In the genomic region with DNA sequence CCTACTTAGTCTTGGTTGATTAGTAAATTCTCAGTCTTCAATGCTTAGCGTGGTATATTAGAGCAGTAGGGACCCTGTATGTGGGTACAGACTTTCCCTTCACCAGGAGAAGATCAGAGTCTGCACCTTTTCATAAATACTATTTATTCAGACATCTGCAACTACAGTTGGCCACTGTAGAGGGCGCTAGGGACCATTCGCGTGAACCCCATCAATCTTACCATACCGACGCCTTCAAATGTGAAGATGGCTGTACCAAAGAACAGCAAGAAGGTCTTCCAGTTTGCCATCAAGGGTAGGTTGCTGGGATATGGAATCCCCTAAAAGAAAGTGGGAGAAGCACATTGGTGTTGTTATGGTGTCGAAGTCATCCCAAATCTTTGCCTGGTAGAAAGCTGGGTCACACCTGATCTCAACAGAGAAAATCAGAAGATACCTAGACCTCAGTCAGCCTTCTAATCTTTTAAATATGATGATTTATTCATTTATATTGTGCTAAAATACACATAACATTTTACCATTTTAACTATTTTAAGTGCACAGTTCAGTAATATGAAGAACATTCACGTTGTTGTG, we compare ENCODE assay signal across 12 cellular contexts. TPM values are rescaled to one million over a fixed set of nuclear protein-coding genes. Genes with fewer than 3 reads are reported as not detected.
DNase-seq lines count a peak whose midpoint lies in the region; FAIRE-seq and TF ChIP-seq lines count a peak whose summit lies in the region.
"Had no signal": no experiment of that assay in that cellular context is flagged by ENCODE, and none has a peak within 500 bp of the region (broad histone marks: within the 10 kb centered on the region; RNA-seq: fewer than 3 reads in every experiment).

No MANE protein-coding gene starts in this region.

- H3K36me3 ChIP-seq in astrocyte (ENCODE audit: insufficient read depth, low read length) (no peaks in the 10 kb centered on the region), neuronal stem cell (replicated peaks in 1 of 2; ENCODE audit: control insufficient read depth in 2 of 2, insufficient read depth in 2 of 2, low read length in 2 of 2) (no peaks in the 10 kb centered on the region)
- H3K36me3 ChIP-seq in effector memory CD4-positive, alpha-beta T cell (ENCODE audit: control insufficient read depth, insufficient read depth, low read length): no peaks in the 10 kb centered on the region

- H2BK12ac ChIP-seq in neuronal stem cell (ENCODE audit: low read length): no peak overlapping the region

- H3K9me3 ChIP-seq in astrocyte (ENCODE audit: insufficient read depth, low read depth, low read length): no peaks in the 10 kb centered on the region
- H3K9me3 ChIP-seq in neuronal stem cell (replicated peaks in 1 of 2; ENCODE audit: control insufficient read depth in 2 of 2, insufficient read depth in 1 of 2, low read depth in 1 of 2, low read length in 2 of 2): no peaks in the 10 kb centered on the region
- H3K9me3 ChIP-seq in effector memory CD4-positive, alpha-beta T cell (ENCODE audit: control insufficient read depth, low read length): no peaks in the 10 kb centered on the region
- H3K9me3 ChIP-seq: body of pancreas had no signal

- H2BK5ac ChIP-seq in neuronal stem cell (ENCODE audit: low read length): no peak overlapping the region

- H2AFZ ChIP-seq in astrocyte (ENCODE audit: low read depth, low read length) (no peak overlapping the region), neuronal stem cell (ENCODE audit: low read length) (no peak overlapping the region)

- no peaks in the 10 kb centered on the region for H3K79me2 ChIP-seq in astrocyte (ENCODE audit: insufficient read depth, low read length)

- H3K4ac ChIP-seq in neuronal stem cell (ENCODE audit: low read length): no peak overlapping the region

- no peak overlapping the region for H2AK5ac ChIP-seq in neuronal stem cell (ENCODE audit: low read depth, low read length)

- WGBS in neuronal stem cell (ENCODE audit: extremely low coverage in 2 of 2, insufficient read length in 2 of 2, insufficient replicate concordance in 1 of 2), 2 donors: no CpG with 5 or more reads among the region's 8 CpGs

- no peak overlapping the region for H3K18ac ChIP-seq in neuronal stem cell (ENCODE audit: low read length)

- no peak overlapping the region for H3K4me3 Mint-ChIP-seq in astrocyte (ENCODE audit: unreplicated experiment)
- H3K4me3 Mint-ChIP-seq: stimulated activated naive CD8-positive, alpha-beta T cell treated with anti-CD3 and anti-CD28 coated beads, Interleukin-15, Interleukin-2, amounts not matched to agents 100 ng/mL and 50 ng/mL, for 24 hours had no signal

- H3K9me3 Mint-ChIP-seq in astrocyte (ENCODE audit: unreplicated experiment): no peaks in the 10 kb centered on the region
- H3K9me3 Mint-ChIP-seq: stimulated activated naive CD8-positive, alpha-beta T cell treated with anti-CD3 and anti-CD28 coated beads, Interleukin-15, Interleukin-2, amounts not matched to agents 100 ng/mL and 50 ng/mL, for 24 hours had no signal

- DNase-seq in SIG-M5 treated with dmso at 0.1 percent for 504 hours (lab: John Stamatoyannopoulos, UW; ENCODE audit: unreplicated experiment) (peak; percentile 10), SIG-M5 (lab: John Stamatoyannopoulos, UW) (no peak), astrocyte (ENCODE audit: low read depth) (no peak), neuronal stem cell (ENCODE audit: low spot score) (peak; percentile 4), foreskin melanocyte (no peak), activated gamma-delta T cell treated with Interleukin-2 at 50 U/mL for 16 hours (no peak)
- DNase-seq in effector memory CD4-positive, alpha-beta T cell: no peak
- DNase-seq: body of pancreas, NCI-H146 had no signal

- no peak overlapping the region for H2BK120ac ChIP-seq in neuronal stem cell (ENCODE audit: low read depth, low read length)

- H3K27ac Mint-ChIP-seq in astrocyte (ENCODE audit: unreplicated experiment): no peak overlapping the region
- H3K27ac Mint-ChIP-seq: stimulated activated naive CD8-positive, alpha-beta T cell treated with anti-CD3 and anti-CD28 coated beads, Interleukin-15, Interleukin-2, amounts not matched to agents 100 ng/mL and 50 ng/mL, for 24 hours had no signal

- H3K36me3 Mint-ChIP-seq in astrocyte (ENCODE audit: low read depth, unreplicated experiment): no peaks in the 10 kb centered on the region

- H4K20me1 ChIP-seq in astrocyte (ENCODE audit: insufficient read depth, low read length): no peaks in the 10 kb centered on the region

- no peak overlapping the region for H4K91ac ChIP-seq in neuronal stem cell (ENCODE audit: low read depth, low read length, poor library complexity)

- H3K14ac ChIP-seq in neuronal stem cell (ENCODE audit: low read length): no peak overlapping the region

- peak; percentile 5 for TF ChIP-seq CTCF in astrocyte (IDR thresholded peaks at IDR 0.05; ENCODE audit: insufficient read depth, low read depth, low read length)

- no peaks in the 10 kb centered on the region for H3K4me1 Mint-ChIP-seq in astrocyte (ENCODE audit: low read depth, unreplicated experiment)

- peaks cover under 1% of the 10 kb centered on the region for H3K27me3 ChIP-seq in astrocyte (ENCODE audit: insufficient read depth, low read length)
- H3K27me3 ChIP-seq in neuronal stem cell (ENCODE audit: control insufficient read depth in 3 of 3, insufficient read depth in 3 of 3, low read depth in 1 of 3, low read length in 3 of 3): no peaks in the 10 kb centered on the region
- no peaks in the 10 kb centered on the region for H3K27me3 ChIP-seq in effector memory CD4-positive, alpha-beta T cell (replicated peaks; ENCODE audit: control insufficient read depth, insufficient read depth, low read length, poor library complexity, severe bottlenecking)
- H3K27me3 ChIP-seq: body of pancreas had no signal

- no peak overlapping the region for H4K8ac ChIP-seq in neuronal stem cell (ENCODE audit: low read depth, low read length)

- H2BK15ac ChIP-seq in neuronal stem cell (ENCODE audit: low read length): no peak overlapping the region

- peak; percentile 52 for TF ChIP-seq RAD21 in Ishikawa (IDR thresholded peaks at IDR 0.05; ENCODE audit: low read depth)

- H3K4me2 ChIP-seq in astrocyte (ENCODE audit: low read length): no peak overlapping the region
- H3K4me2 ChIP-seq in neuronal stem cell (ENCODE audit: insufficient read depth, low read length, poor library complexity, severe bottlenecking): no peak overlapping the region

- H3K4me1 ChIP-seq in astrocyte (ENCODE audit: insufficient read depth, low read length) (no peaks in the 10 kb centered on the region), neuronal stem cell (ENCODE audit: control insufficient read depth in 2 of 2, insufficient read depth in 1 of 2, low read depth in 1 of 2, low read length in 2 of 2) (no peaks in the 10 kb centered on the region)
- H3K4me1 ChIP-seq in effector memory CD4-positive, alpha-beta T cell (ENCODE audit: control insufficient read depth, insufficient read depth, low read length, poor library complexity, severe bottlenecking): no peaks in the 10 kb centered on the region
- H3K4me1 ChIP-seq: body of pancreas had no signal

- no peaks in the 10 kb centered on the region for H3K79me1 ChIP-seq in neuronal stem cell (ENCODE audit: low read depth, low read length)

- H3K4me3 ChIP-seq in astrocyte (ENCODE audit: insufficient read depth, low read depth, low read length) (no peak overlapping the region), neuronal stem cell (ENCODE audit: low read length in 2 of 2) (no peak overlapping the region)
- H3K4me3 ChIP-seq in effector memory CD4-positive, alpha-beta T cell (ENCODE audit: insufficient read depth, low read depth, low read length, poor library complexity, severe bottlenecking): no peak overlapping the region
- H3K4me3 ChIP-seq: body of pancreas had no signal

- H3K23ac ChIP-seq in neuronal stem cell (ENCODE audit: low read depth, low read length, poor library complexity): no peak overlapping the region

- H3K9ac ChIP-seq in astrocyte (ENCODE audit: low read length) (no peak overlapping the region), neuronal stem cell (ENCODE audit: low read depth, low read length, poor library complexity) (no peak overlapping the region)

- TF ChIP-seq EP300 in Ishikawa (IDR thresholded peaks at IDR 0.05; ENCODE audit: borderline replicate concordance): no peak

- H3K27me3 Mint-ChIP-seq in astrocyte (ENCODE audit: low read depth, unreplicated experiment): peaks cover 7% of the 10 kb centered on the region
- H3K27me3 Mint-ChIP-seq: stimulated activated naive CD8-positive, alpha-beta T cell treated with anti-CD3 and anti-CD28 coated beads, Interleukin-15, Interleukin-2, amounts not matched to agents 100 ng/mL and 50 ng/mL, for 24 hours had no signal

- FAIRE-seq in astrocyte (lab: Jason Lieb, UNC): no peak
- FAIRE-seq: GM12892 had no signal

- H3K27ac ChIP-seq in astrocyte (ENCODE audit: low read depth, low read length): no peak overlapping the region
- H3K27ac ChIP-seq in neuronal stem cell (replicated peaks; ENCODE audit: low read length): no peak overlapping the region
- no peak overlapping the region for H3K27ac ChIP-seq in effector memory CD4-positive, alpha-beta T cell (ENCODE audit: insufficient read depth, low read length, poor library complexity, severe bottlenecking)
- H3K27ac ChIP-seq: body of pancreas had no signal

TF ChIP-seq in Ishikawa, 13 proteins besides CTCF, POLR2A, EP300 and RAD21:
- TF ChIP-seq YY1 (IDR thresholded peaks at IDR 0.05; ENCODE audit: low read depth) (no peak), TAF1 (IDR thresholded peaks at IDR 0.05; ENCODE audit: low read depth) (no peak), ZBTB7A (IDR thresholded peaks at IDR 0.05; ENCODE audit: low read depth) (no peak), TEAD4 (IDR thresholded peaks at IDR 0.05) (no peak)

RNA-seq across cellular contexts. Expression of gene SLC36A3, which starts 19.1 kb away (rescaled TPM):
- not detected in 2 replicates for total RNA-seq in astrocyte
- not detected for polyA plus RNA-seq in neuronal stem cell (2013, experiment 1 of 2)
- polyA plus RNA-seq in neuronal stem cell (2013, experiment 2 of 2): not detected
- total RNA-seq: body of pancreas had no signal

RNA-seq across cellular contexts. Expression of gene GM2A, which starts 31.5 kb away (rescaled TPM):
- 19.5 and 23.4 TPM in 2 replicates for total RNA-seq in astrocyte
- 15.0 TPM for polyA plus RNA-seq in neuronal stem cell (2013, experiment 1 of 2)
- 15.6 TPM for polyA plus RNA-seq in neuronal stem cell (2013, experiment 2 of 2)

Comparison
In these comparisons a context has a peak if more than half of its experiments do, and no peak if none do; other contexts are left out.
1. DNase-seq: peak in SIG-M5 treated with dmso at 0.1 percent for 504 hours (single experiment) and neuronal stem cell (single experiment); none in SIG-M5 (single experiment), astrocyte (single experiment), foreskin melanocyte (single experiment), effector memory CD4-positive, alpha-beta T cell (0 of 3) and activated gamma-delta T cell treated with Interleukin-2 at 50 U/mL for 16 hours (single experiment).